Comparison of ENCODE assay signal across 30 cellular contexts in the genomic region with DNA sequence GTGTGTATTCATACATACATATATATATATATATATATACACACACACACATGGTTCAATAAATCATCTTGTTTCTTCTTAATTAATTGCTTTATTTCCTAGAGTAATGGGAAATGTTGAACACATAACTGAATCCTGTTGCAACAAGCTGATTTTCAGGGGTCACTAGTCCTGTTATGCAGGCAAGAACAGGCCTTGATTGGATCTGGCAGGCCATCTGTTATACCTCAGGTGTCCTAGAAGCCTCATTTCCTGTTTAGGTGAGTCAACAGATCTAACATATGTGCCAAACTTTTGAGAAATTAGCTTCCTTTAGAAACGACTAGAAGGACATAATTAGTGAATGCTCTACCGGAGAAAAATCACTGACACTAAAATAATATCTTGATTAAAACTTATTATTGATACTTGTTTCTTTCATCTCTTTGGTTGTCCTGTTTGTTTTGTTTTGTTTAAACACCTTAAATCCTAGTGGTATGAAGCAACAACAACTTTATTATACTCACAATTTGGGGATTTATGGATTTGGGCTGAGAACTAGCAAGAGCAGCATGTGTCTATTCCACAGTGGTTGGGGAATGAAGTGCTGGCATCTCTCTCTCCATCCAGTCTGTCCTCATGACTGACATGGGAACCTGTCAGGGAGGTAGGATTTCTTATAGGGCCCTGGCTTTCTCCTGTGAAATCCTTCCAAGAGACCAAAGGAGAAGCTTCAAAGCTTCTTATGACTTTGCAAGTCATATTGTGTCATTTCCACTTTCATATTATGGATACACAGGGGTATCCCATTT.
A peak's percentile ranks its signal among the peaks of the same experiment; 100 is the strongest.
DNase-seq lines count a peak whose midpoint lies in the region; ATAC-seq and TF ChIP-seq lines count a peak whose summit lies in the region.
"Had no signal": no experiment of that assay in that cellular context is flagged by ENCODE, and none has a peak within 500 bp of the region (broad histone marks: within the 10 kb centered on the region; RNA-seq: fewer than 3 reads in every experiment).

No MANE protein-coding gene starts in this region.

- no peak for TF ChIP-seq CTCF in WERI-Rb-1 (IDR thresholded peaks at IDR 0.05; ENCODE audit: low read depth, low read length)
- no peak for TF ChIP-seq CTCF in BE2C (IDR thresholded peaks at IDR 0.05; ENCODE audit: low read depth, low read length)

- peak; percentile 55 for DNase-seq in COR-L47 (lab: John Stamatoyannopoulos, UW)
- peak; percentile 12 to 80 for DNase-seq in NCI-H2081 (lab: John Stamatoyannopoulos, UW)
- peak; percentile 48 for DNase-seq in WERI-Rb-1
- no peak for DNase-seq in BE2C
- no peak for DNase-seq in central memory CD4-positive, alpha-beta T cell
- DNase-seq: activated CD4-positive, alpha-beta memory T cell treated with anti-CD3 and anti-CD28 coated beads for 36 hours; activated CD4-positive, CD25-positive, alpha-beta regulatory T cell treated with anti-CD3 and anti-CD28 coated beads, Interleukin-2, amount 50 U/mL, for 72 hours; activated CD8-positive, alpha-beta memory T cell treated with anti-CD3 and anti-CD28 coated beads, Interleukin-2, amount 50 U/mL, for 4 hours; aorta; GDM1; head of caudate nucleus; KBM-7; MG63; NCI-H1105 treated with DMSO at 0.1 percent for 48 hours; NCI-H2029 treated with DMSO at 0.1 percent for 48 hours; posterior cingulate gyrus; right lobe of liver; stimulated activated CD4-positive, alpha-beta T cell treated with anti-CD3 and anti-CD28 coated beads, Interleukin-12 subunit alpha, Interleukin-12 subunit beta, amount 100 ng/mL, for 4 hours; stimulated activated CD4-positive, alpha-beta T cell treated with anti-CD3 and anti-CD28 coated beads, Interleukin-4, amount 100 ng/mL, for 4 hours; T-helper 17 cell; upper lobe of right lung had no signal

- H3K4me1 ChIP-seq in BE2C = 0 out of 2 replicates have a peak, but pooled peaks cover 5% of the 10 kb centered on the region
- H3K4me1 ChIP-seq: BLaER1, neural progenitor cell, right lobe of liver, upper lobe of right lung had no signal

- ATAC-seq in esophagus mucosa = peak; percentile 94
- no peak for ATAC-seq in GM21825 (IDR thresholded peaks at IDR 0.05; ENCODE audit: unreplicated experiment)
- no peak for ATAC-seq in HG02852 (IDR thresholded peaks at IDR 0.05; ENCODE audit: unreplicated experiment)
- ATAC-seq: HCT116; right lobe of liver; stimulated activated memory B cell treated with anti-CD40 and anti-IgM and Interleukin-4, amounts not matched to agents 10 μg/mL and 1 μg/mL and 100 μg/mL, for 72 hours; T-helper 17 cell; upper lobe of right lung had no signal

- H3K4me3 ChIP-seq in WERI-Rb-1 (ENCODE audit: low read depth, low read length) = no peak overlapping the region
- no peak overlapping the region for H3K4me3 ChIP-seq in BE2C (ENCODE audit: low read depth, low read length)
- H3K4me3 ChIP-seq: BLaER1, dorsolateral prefrontal cortex, MG63, neural progenitor cell, right lobe of liver, SK-N-MC, upper lobe of right lung had no signal

- H3K27ac ChIP-seq in WERI-Rb-1 = no peak overlapping the region
- H3K27ac ChIP-seq: BLaER1, neural progenitor cell, right lobe of liver, SK-N-MC, upper lobe of right lung had no signal

- H3K27me3 ChIP-seq in WERI-Rb-1 (ENCODE audit: insufficient read depth, low read depth, severe bottlenecking) (no peaks in the 10 kb centered on the region), BE2C (no peaks in the 10 kb centered on the region)
- H3K27me3 ChIP-seq: BLaER1, MG63, neural progenitor cell, right lobe of liver, upper lobe of right lung had no signal

- H3K9me3 ChIP-seq in WERI-Rb-1 (ENCODE audit: severe bottlenecking) (no peaks in the 10 kb centered on the region), BE2C (no peaks in the 10 kb centered on the region)
- H3K9me3 ChIP-seq: BLaER1, MG63, right lobe of liver, upper lobe of right lung had no signal

- H3K36me3 ChIP-seq in WERI-Rb-1 (no peaks in the 10 kb centered on the region), BE2C (no peaks in the 10 kb centered on the region)
- H3K36me3 ChIP-seq: BLaER1, MG63, neural progenitor cell, right lobe of liver, upper lobe of right lung had no signal

Comparison
In these comparisons a context has a peak if more than half of its experiments do, and no peak if none do; other contexts are left out.
1. DNase-seq: peak in COR-L47 (single experiment), NCI-H2081 (2 of 2) and WERI-Rb-1 (single experiment); none in BE2C (single experiment) and central memory CD4-positive, alpha-beta T cell (single experiment).